In the genomic region with DNA sequence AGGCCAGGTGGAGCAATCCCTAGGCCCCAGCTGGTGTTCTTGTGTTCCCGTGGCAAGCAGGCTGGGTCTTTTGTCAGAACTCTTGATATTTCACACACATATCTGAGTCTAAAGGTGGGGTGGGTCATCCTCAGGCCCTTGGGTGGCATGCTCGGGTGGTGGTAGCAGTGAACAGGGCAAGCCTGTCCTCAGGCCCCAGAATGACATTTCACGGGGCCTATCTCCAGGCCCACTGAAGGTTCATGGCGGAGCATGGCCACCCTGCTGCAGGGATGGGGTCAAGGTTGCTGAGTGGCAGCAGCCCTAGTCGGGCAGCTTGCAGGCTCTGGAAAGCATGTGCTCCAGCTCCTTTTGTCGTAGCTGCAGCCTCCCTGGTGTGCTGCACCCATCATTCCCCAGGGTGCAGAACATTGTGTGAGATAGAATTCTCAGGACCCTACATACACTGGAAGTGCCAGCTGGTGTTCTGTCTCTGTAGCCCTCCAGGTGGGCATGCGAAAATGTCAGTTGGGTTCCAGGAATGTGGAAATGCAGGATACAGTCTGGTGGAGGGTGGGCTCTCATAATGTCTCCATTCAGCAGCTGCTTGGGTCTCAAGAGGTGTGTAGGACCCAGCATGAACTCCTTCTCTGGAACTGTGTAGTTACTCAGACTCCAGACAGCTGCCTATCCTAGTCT, we compare ENCODE assay signal across 1 cellular context.
TF ChIP-seq lines count a peak whose summit lies in the region.

No MANE protein-coding gene starts in this region.

TF ChIP-seq in H1, 55 proteins besides CTCF, POLR2A, EP300 and RAD21:
- TF ChIP-seq JUND (IDR thresholded peaks at IDR 0.05; ENCODE audit: low read length), result no peak
- no peak for TF ChIP-seq SP4 (IDR thresholded peaks at IDR 0.05; ENCODE audit: low read length)
- TF ChIP-seq CTBP2 (IDR thresholded peaks at IDR 0.05; ENCODE audit: borderline replicate concordance, insufficient read depth, insufficient read length, low read length), result no peak
- TF ChIP-seq TBP (IDR thresholded peaks at IDR 0.05; ENCODE audit: low read depth, low read length), result no peak
- TF ChIP-seq, protein P1, sequence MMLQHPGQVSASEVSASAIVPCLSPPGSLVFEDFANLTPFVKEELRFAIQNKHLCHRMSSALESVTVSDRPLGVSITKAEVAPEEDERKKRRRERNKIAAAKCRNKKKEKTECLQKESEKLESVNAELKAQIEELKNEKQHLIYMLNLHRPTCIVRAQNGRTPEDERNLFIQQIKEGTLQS (IDR thresholded peaks at IDR 0.05; ENCODE audit: insufficient read depth, low read depth, low read length), result no peak
- peak; percentile 58; the same call in 1 of the 2 replicates for TF ChIP-seq TEAD4 (IDR thresholded peaks at IDR 0.05; ENCODE audit: low read depth, low read length)
- no peak for TF ChIP-seq E2F6 (IDR thresholded peaks at IDR 0.05)
TF ChIP-seq in H1: peak in this region for 1.
